1 cellular context compared by ENCODE assay signal in the genomic region with DNA sequence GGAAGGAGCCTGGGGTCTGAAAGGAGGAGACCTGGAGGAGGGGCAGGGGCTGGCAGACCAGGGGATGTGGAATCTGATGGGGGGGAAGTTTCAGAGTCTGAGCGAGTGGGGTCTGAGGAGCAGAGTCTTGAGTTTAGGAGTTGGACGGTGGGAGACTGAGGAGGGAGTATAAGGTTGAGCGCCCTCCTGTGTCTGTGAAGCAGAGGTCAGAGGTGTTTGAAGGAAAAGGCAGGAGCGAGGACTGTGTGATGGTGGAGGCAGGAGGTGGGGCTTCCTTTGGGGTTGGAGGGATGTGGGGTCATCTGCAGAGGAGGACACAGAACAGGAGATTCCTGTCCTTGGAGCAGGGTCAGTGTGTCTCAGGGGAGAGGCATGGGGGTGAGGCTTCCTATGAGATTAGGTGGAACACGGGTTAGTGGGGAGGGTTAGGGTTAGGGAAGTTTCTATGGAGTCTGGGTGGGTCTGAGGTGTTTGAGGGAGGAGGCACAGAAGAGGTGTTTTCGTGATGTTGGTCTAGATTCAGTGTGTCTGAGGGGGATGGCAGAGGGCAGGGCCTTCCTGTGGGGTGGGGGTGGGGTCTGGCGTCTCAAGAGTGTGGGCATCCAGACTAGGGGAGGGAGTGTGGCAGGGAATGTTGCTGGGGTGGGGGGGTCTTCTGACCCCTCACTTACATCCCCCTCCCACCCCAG.
TF ChIP-seq lines count a peak whose summit lies in the region.

No MANE protein-coding gene starts in this region.

TF ChIP-seq in K562, 482 proteins besides CTCF, POLR2A, EP300 and RAD21:
- TF ChIP-seq, protein P1, sequence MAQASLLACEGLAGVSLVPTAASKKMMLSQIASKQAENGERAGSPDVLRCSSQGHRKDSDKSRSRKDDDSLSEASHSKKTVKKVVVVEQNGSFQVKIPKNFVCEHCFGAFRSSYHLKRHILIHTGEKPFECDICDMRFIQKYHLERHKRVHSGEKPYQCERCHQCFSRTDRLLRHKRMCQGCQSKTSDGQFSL (CRISPR knock-in tag; IDR thresholded peaks at IDR 0.05) = no peak
- TF ChIP-seq, protein P1 (tag; IDR thresholded peaks at IDR 0.05) = no peak
- TF ChIP-seq MCM2 (IDR thresholded peaks at IDR 0.05; ENCODE audit: low read depth) (no peak), ARID2 (IDR thresholded peaks at IDR 0.05) (peak; percentile 78), ARHGAP35 (IDR thresholded peaks at IDR 0.05; ENCODE audit: partially characterized antibody) (peak; percentile 46), FOXA3 (CRISPR knock-in tag; conservative IDR thresholded peaks at IDR 0.05 in 1 of 2, IDR thresholded peaks at IDR 0.05 in 1 of 2) (no peak), SP1 (CRISPR knock-in tag; IDR thresholded peaks at IDR 0.05) (0 out of 2 replicates have a peak, but pooled peaks have one; percentile 41), TOE1 (IDR thresholded peaks at IDR 0.05; ENCODE audit: borderline replicate concordance) (no peak), TOE1 (CRISPR knock-in tag; IDR thresholded peaks at IDR 0.05; ENCODE audit: borderline replicate concordance, low read depth) (no peak), HDGF (IDR thresholded peaks at IDR 0.05) (0 out of 2 replicates have a peak, but pooled peaks have one; percentile 85), CTBP1 (IDR thresholded peaks at IDR 0.05; ENCODE audit: borderline replicate concordance) (peak; percentile 23; the same call in 1 of the 2 replicates), CC2D1A (IDR thresholded peaks at IDR 0.05) (peak; percentile 71), SRSF9 (IDR thresholded peaks at IDR 0.05; ENCODE audit: borderline replicate concordance, low read depth, low read length) (no peak), MAZ (CRISPR knock-in tag; conservative IDR thresholded peaks at IDR 0.05 in 1 of 2, IDR thresholded peaks at IDR 0.05 in 1 of 2) (0 out of 4 replicates have a peak, but pooled peaks of 1 of the 2 experiments have one; percentile 24), ZFP36 (IDR thresholded peaks at IDR 0.05; ENCODE audit: low read depth, low read length, partially characterized antibody) (peak; percentile 65), FOXK2 (conservative IDR thresholded peaks at IDR 0.05 in 1 of 2, IDR thresholded peaks at IDR 0.05 in 1 of 2; ENCODE audit: low read depth in 2 of 2) (0 out of 4 replicates have a peak, but pooled peaks of 1 of the 2 experiments have one; percentile 26), SMARCA5 (IDR thresholded peaks at IDR 0.05) (peak; percentile 59; the same call in 1 of the 2 replicates), SMC3 (conservative IDR thresholded peaks at IDR 0.05; ENCODE audit: insufficient read depth, low read depth, low read length) (peak; percentile 51; the same call in 1 of the 2 replicates)
- TF ChIP-seq, protein P2, sequence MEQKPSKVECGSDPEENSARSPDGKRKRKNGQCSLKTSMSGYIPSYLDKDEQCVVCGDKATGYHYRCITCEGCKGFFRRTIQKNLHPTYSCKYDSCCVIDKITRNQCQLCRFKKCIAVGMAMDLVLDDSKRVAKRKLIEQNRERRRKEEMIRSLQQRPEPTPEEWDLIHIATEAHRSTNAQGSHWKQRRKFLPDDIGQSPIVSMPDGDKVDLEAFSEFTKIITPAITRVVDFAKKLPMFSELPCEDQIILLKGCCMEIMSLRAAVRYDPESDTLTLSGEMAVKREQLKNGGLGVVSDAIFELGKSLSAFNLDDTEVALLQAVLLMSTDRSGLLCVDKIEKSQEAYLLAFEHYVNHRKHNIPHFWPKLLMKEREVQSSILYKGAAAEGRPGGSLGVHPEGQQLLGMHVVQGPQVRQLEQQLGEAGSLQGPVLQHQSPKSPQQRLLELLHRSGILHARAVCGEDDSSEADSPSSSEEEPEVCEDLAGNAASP (IDR thresholded peaks at IDR 0.05) = no peak
- TF ChIP-seq, protein P3, sequence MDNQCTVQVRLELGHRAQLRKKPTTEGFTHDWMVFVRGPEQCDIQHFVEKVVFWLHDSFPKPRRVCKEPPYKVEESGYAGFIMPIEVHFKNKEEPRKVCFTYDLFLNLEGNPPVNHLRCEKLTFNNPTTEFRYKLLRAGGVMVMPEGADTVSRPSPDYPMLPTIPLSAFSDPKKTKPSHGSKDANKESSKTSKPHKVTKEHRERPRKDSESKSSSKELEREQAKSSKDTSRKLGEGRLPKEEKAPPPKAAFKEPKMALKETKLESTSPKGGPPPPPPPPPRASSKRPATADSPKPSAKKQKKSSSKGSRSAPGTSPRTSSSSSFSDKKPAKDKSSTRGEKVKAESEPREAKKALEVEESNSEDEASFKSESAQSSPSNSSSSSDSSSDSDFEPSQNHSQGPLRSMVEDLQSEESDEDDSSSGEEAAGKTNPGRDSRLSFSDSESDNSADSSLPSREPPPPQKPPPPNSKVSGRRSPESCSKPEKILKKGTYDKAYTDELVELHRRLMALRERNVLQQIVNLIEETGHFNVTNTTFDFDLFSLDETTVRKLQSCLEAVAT (IDR thresholded peaks at IDR 0.05) = 0 out of 4 replicates have a peak, but pooled peaks of 1 of the 2 experiments have one; percentile 52
